In genomic region chr5:130992621-130993020, GRCh38 we compare ENCODE assay signal across 27 cellular contexts.
"Had no signal": no experiment of that assay in that cellular context is flagged by ENCODE, and none has a peak within 500 bp of the region (broad histone marks: within the 10 kb centered on the region; RNA-seq: fewer than 3 reads in every experiment).

No MANE protein-coding gene starts in this region.

- H3K27ac ChIP-seq: heart left ventricle, lower lobe of right lung, neural progenitor cell, sigmoid colon, spleen, testis, vagina had no signal

- H3K36me3 Mint-ChIP-seq: activated CD4-positive, alpha-beta memory T cell treated with anti-CD3 and anti-CD28 coated beads for 36 hours; mesothelial cell of epicardium; naive thymus-derived CD8-positive, alpha-beta T cell; neural progenitor cell; type B pancreatic cell; WTC11 had no signal

- H3K27me3 ChIP-seq: heart left ventricle, neural progenitor cell, sigmoid colon, spleen, testis, vagina had no signal

- H3K4me3 ChIP-seq: heart left ventricle, lower lobe of right lung, neural progenitor cell, sigmoid colon, spleen, testis, vagina had no signal

- FAIRE-seq: colon, kidney had no signal

- DNase-seq: activated CD4-positive, alpha-beta memory T cell treated with anti-CD3 and anti-CD28 coated beads for 36 hours; activated CD4-positive, alpha-beta T cell treated with anti-CD3 and anti-CD28 coated beads for 4 hours; activated gamma-delta T cell; activated naive CD4-positive, alpha-beta T cell treated with anti-CD3 and anti-CD28 coated beads, Interleukin-2, amount 50 U/mL, for 16 hours; aorta; effector memory CD4-positive, alpha-beta T cell; heart left ventricle; kidney; lower lobe of right lung; naive thymus-derived CD8-positive, alpha-beta T cell; retina; sigmoid colon; spleen; stimulated activated CD4-positive, alpha-beta T cell treated with anti-CD3 and anti-CD28 coated beads, Interleukin-4, amount 100 ng/mL, for 1 hour; stimulated activated naive CD4-positive, alpha-beta T cell; T-helper 1 cell; T-helper 9 cell; testis had no signal

- H3K9ac ChIP-seq: neural progenitor cell had no signal

- H3K36me3 ChIP-seq: heart left ventricle, lower lobe of right lung, neural progenitor cell, sigmoid colon, spleen, vagina had no signal

- H3K27ac Mint-ChIP-seq: activated CD4-positive, alpha-beta memory T cell treated with anti-CD3 and anti-CD28 coated beads for 36 hours; naive thymus-derived CD8-positive, alpha-beta T cell; progenitor cell of endocrine pancreas; type B pancreatic cell; WTC11 had no signal

- H3K4me2 ChIP-seq: neural progenitor cell had no signal

- H3K27me3 Mint-ChIP-seq: progenitor cell of endocrine pancreas had no signal

- H3K9me3 ChIP-seq: heart left ventricle, lower lobe of right lung, sigmoid colon, spleen, testis, vagina had no signal

- H3K4me1 Mint-ChIP-seq: central memory CD8-positive, alpha-beta T cell; naive thymus-derived CD8-positive, alpha-beta T cell had no signal

- ATAC-seq: heart left ventricle; left lobe of liver; lower lobe of right lung; naive thymus-derived CD8-positive, alpha-beta T cell; WTC11 had no signal

- H3K4me1 ChIP-seq: heart left ventricle, lower lobe of right lung, sigmoid colon, spleen, testis, vagina had no signal

- H3K9me3 Mint-ChIP-seq: activated CD4-positive, alpha-beta memory T cell treated with anti-CD3 and anti-CD28 coated beads for 36 hours; central memory CD8-positive, alpha-beta T cell; mesothelial cell of epicardium; type B pancreatic cell; WTC11 had no signal

- H3K4me3 Mint-ChIP-seq: activated CD4-positive, alpha-beta memory T cell treated with anti-CD3 and anti-CD28 coated beads for 36 hours; central memory CD8-positive, alpha-beta T cell; mesothelial cell of epicardium; naive thymus-derived CD8-positive, alpha-beta T cell; neural progenitor cell; type B pancreatic cell; WTC11 had no signal
